1 cellular context compared by ENCODE assay signal in genomic region chr2:1700427-1700826, GRCh38.
A peak's percentile ranks its signal among the peaks of the same experiment; 100 is the strongest.
TF ChIP-seq lines count a peak whose summit lies in the region.

No MANE protein-coding gene starts in this region.

TF ChIP-seq in H1, 55 proteins besides CTCF, POLR2A, EP300 and RAD21:
- 0 out of 2 replicates have a peak, but pooled peaks have one; percentile 6 for TF ChIP-seq EGR1 (IDR thresholded peaks at IDR 0.05; ENCODE audit: borderline replicate concordance, low read depth, low read length)
